Comparison of ENCODE assay signal across 1 cellular context in genomic region chr1:83109692-83110091, GRCh38.
TF ChIP-seq lines count a peak whose summit lies in the region.

No MANE protein-coding gene starts in this region.

TF ChIP-seq in GM23338, 12 proteins besides CTCF, POLR2A, EP300 and RAD21 (continued from another document):
- TF ChIP-seq ZNF331 (CRISPR knock-in tag; IDR thresholded peaks at IDR 0.05; ENCODE audit: low read depth) (no peak), EZH2 (IDR thresholded peaks at IDR 0.05; ENCODE audit: low read depth, unreplicated experiment) (no peak)
